8 cellular contexts compared by ENCODE assay signal in the genomic region with DNA sequence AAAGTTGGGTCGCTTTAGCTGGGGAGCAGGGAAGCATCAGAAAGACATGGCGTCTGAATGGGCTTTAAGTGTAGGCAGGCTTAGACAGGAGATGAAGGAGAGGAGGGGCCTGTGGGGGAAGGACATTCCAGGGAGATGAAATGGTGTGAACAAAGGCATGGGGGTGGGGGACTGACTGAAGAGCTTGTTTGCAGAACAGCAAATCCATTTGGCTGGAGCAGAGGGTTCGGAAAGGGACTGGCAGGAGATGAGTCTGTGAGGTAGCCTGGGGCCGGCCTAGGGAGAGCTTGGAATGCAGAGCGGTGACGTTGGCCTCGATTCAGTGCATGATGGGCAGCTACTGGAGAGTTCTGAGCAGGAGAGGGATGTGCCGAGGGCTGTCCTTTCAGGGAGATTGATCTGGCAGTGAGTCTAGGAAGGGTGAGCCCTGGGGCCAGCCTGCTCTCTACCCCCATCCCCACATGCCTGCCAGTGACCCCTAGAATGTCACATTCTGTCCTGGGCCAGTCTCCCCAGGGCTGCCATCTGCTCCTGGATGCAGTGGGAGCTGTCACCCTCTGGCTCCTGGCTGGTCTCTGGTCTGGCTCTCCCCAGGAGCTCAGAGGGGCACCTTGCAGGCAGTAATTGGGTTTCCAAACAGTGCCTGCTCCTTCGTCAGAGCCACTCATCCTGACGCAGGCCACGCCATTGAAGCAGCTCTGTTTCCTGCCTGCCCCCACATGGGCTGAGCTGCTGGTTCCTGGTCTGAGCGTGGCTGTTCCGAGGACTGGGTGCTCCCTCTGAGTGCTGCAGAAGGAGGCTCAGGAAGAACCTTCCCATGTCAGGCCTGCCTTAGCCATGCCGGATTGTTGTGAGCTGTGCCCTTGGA. TPM values are rescaled to one million over a fixed set of nuclear protein-coding genes. Genes with fewer than 3 reads are reported as not detected.
DNase-seq lines count a peak whose midpoint lies in the region; ATAC-seq, FAIRE-seq and TF ChIP-seq lines count a peak whose summit lies in the region.

No MANE protein-coding gene starts in this region.

- H3K4me1 ChIP-seq in adipocyte (ENCODE audit: control insufficient read depth, insufficient read depth, low read length): peaks cover 26% of the 10 kb centered on the region
- peaks cover 12% of the 10 kb centered on the region for H3K4me1 ChIP-seq in cardiac muscle cell (ENCODE audit: low read depth)

- peak; percentile 59 for DNase-seq in H54 (ENCODE audit: insufficient read length, low spot score)
- DNase-seq in adipocyte (ENCODE audit: low read depth): peak; percentile 97
- DNase-seq in cardiac muscle cell (ENCODE audit: low read depth in 1 of 2, low spot score in 1 of 2): peak; percentile 76 to 98
- peak; percentile 90 for DNase-seq in posterior vena cava (ENCODE audit: low spot score)
- no peak for DNase-seq in ACHN
- no peak for DNase-seq in GM13977 (ENCODE audit: low spot score)

- peak overlapping the region; percentile 71 for H3K9ac ChIP-seq in adipocyte (ENCODE audit: low read length)

- H3K4me3 ChIP-seq in adipocyte (ENCODE audit: low read length) (peak overlapping the region; percentile 6), cardiac muscle cell (no peak overlapping the region)

- H3K27ac ChIP-seq in cardiac muscle cell: peak overlapping the region; percentile 83

- no peak for TF ChIP-seq POLR2A in H54 (IDR thresholded peaks at IDR 0.05; ENCODE audit: low read depth, low read length)

- intact Hi-C loops in posterior vena cava (cut with DNase I): loop anchor here (5.0 to 10.0 kb wide), 4 partner anchors 88 to 308 kb away; partner anchors contain the start of genes AHDC1 (in 1 of the 2) and GPR3 (in 1 of the 2)

- TF ChIP-seq CTCF in cardiac muscle cell (IDR thresholded peaks at IDR 0.05; ENCODE audit: low read depth, low read length) (no peak), GM13977 (IDR thresholded peaks at IDR 0.05; ENCODE audit: extremely low read depth, insufficient read depth, missing control alignments) (no peak)

- no peak for ATAC-seq in HG03025 (IDR thresholded peaks at IDR 0.05; ENCODE audit: low FRiP score, unreplicated experiment)
- ATAC-seq in HG02938 (IDR thresholded peaks at IDR 0.05; ENCODE audit: unreplicated experiment): no peak

- H3K36me3 ChIP-seq in adipocyte (ENCODE audit: control insufficient read depth, insufficient read depth, low read length, severe bottlenecking) (peaks cover 35% of the 10 kb centered on the region), cardiac muscle cell (peaks cover 14% of the 10 kb centered on the region)

- H3K9me3 ChIP-seq in adipocyte (ENCODE audit: control insufficient read depth, low read length) (no peaks in the 10 kb centered on the region), cardiac muscle cell (ENCODE audit: low read depth) (no peaks in the 10 kb centered on the region)

- in situ Hi-C loops in ACHN (cut with HindIII; ENCODE audit: low pct_ligation_motif_present, low pct_unique_long_range_greater_than_20kb, low sequenced_read_pairs) (loop anchor here (25.0 kb wide), 1 partner anchor 262 kb away; no protein-coding TSS in a partner anchor), GM13977 (cut with MboI; ENCODE audit: low pct_unique_long_range_greater_than_20kb, low sequenced_read_pairs, unreplicated experiment) (loop anchor here (5.0 kb wide), 1 partner anchor 93 kb away; the partner anchor contains the start of gene GPR3)

- no peak for FAIRE-seq in H54 (lab: Jason Lieb, UNC)

- no peaks in the 10 kb centered on the region for H3K27me3 ChIP-seq in adipocyte (replicated peaks; ENCODE audit: control insufficient read depth, insufficient read depth, low read length)
- H3K27me3 ChIP-seq in cardiac muscle cell: no peaks in the 10 kb centered on the region

RNA-seq across cellular contexts. Expression of gene TMEM222, which starts 22.3 kb away (rescaled TPM):
- 32.1 and 39.6 TPM in 2 replicates for total RNA-seq in cardiac muscle cell
- 55.2 and 60.5 TPM in 2 replicates for polyA plus RNA-seq in cardiac muscle cell
- total RNA-seq in posterior vena cava: 10 to 100 TPM; 25.0 to 26.7 TPM

RNA-seq across cellular contexts. Expression of gene SYTL1, which starts 42.2 kb away (rescaled TPM):
- total RNA-seq in cardiac muscle cell: 14.7 and 23.5 TPM in 2 replicates
- polyA plus RNA-seq in cardiac muscle cell: 31.8 and 44.1 TPM in 2 replicates
- total RNA-seq in posterior vena cava: 1 to 10 TPM; 1.6 to 1.9 TPM

Comparison
In these comparisons a context has a peak if more than half of its experiments do, and no peak if none do; other contexts are left out.
1. DNase-seq: peak in H54 (single experiment), adipocyte (single experiment), cardiac muscle cell (2 of 2) and posterior vena cava (single experiment); none in ACHN (single experiment) and GM13977 (single experiment).